In genomic region chrX:29470029-29470428, GRCh38 we compare ENCODE assay signal across 18 cellular contexts.
DNase-seq lines count a peak whose midpoint lies in the region; ATAC-seq and TF ChIP-seq lines count a peak whose summit lies in the region.
"Had no signal": no experiment of that assay in that cellular context is flagged by ENCODE, and none has a peak within 500 bp of the region (broad histone marks: within the 10 kb centered on the region; RNA-seq: fewer than 3 reads in every experiment).

No MANE protein-coding gene starts in this region.

- no peak overlapping the region for H3K23ac ChIP-seq in mesendoderm (ENCODE audit: low read length)

- no peak overlapping the region for H4K5ac ChIP-seq in mesendoderm (ENCODE audit: low read length)

- H2BK15ac ChIP-seq in mesendoderm (replicated peaks; ENCODE audit: low read depth) = no peak overlapping the region

- H3K4me3 ChIP-seq in epithelial cell of esophagus (ENCODE audit: low read length) = no peak overlapping the region
- H3K4me3 ChIP-seq in mesendoderm (ENCODE audit: low read length) = no peak overlapping the region
- H3K4me3 ChIP-seq: esophagus squamous epithelium, GM12878, ovary, testis had no signal

- no CpG with 5 or more reads among the region's 1 CpG for WGBS in mesendoderm (ENCODE audit: extremely low coverage, insufficient coverage, low lambda C conversion rate)

- no peak overlapping the region for H3K56ac ChIP-seq in mesendoderm (ENCODE audit: low read length)

- no peak overlapping the region for H3K4me2 ChIP-seq in mesendoderm (ENCODE audit: low read length)

- no peak overlapping the region for H4K8ac ChIP-seq in mesendoderm (ENCODE audit: low read depth, low read length)

- no peaks in the 10 kb centered on the region for H3K79me2 ChIP-seq in mesendoderm (ENCODE audit: control insufficient read depth, insufficient read depth, low read length)

- H2BK120ac ChIP-seq in mesendoderm (ENCODE audit: low read depth, low read length) = no peak overlapping the region

- no peak overlapping the region for H3K27ac ChIP-seq in mesendoderm (ENCODE audit: low read depth, low read length)
- H3K27ac ChIP-seq: esophagus squamous epithelium, ovary, testis had no signal

- H3K27me3 ChIP-seq in mesendoderm (ENCODE audit: insufficient read depth, low read length, poor library complexity) = no peaks in the 10 kb centered on the region
- H3K27me3 ChIP-seq: esophagus squamous epithelium, ovary, testis had no signal

- no peaks in the 10 kb centered on the region for H3K36me3 ChIP-seq in mesendoderm (ENCODE audit: control insufficient read depth, insufficient read depth, low read length)
- H3K36me3 ChIP-seq: esophagus squamous epithelium, ovary had no signal

- H2AK5ac ChIP-seq in mesendoderm (ENCODE audit: low read length) = no peak overlapping the region

- no peak overlapping the region for H2BK5ac ChIP-seq in mesendoderm (ENCODE audit: low read length)

- TF ChIP-seq CTCF in epithelial cell of esophagus (IDR thresholded peaks at IDR 0.05; ENCODE audit: insufficient read depth, low read depth, low read length, missing control alignments) = no peak

- ATAC-seq in HG03196 (IDR thresholded peaks at IDR 0.05; ENCODE audit: unreplicated experiment) (no peak), GM18520 (IDR thresholded peaks at IDR 0.05; ENCODE audit: unreplicated experiment) (no peak)
- ATAC-seq: GM12878, left ventricle myocardium superior had no signal

- DNase-seq in GM03348 (ENCODE audit: low spot score) (peak; percentile 22), OCI-M1 (lab: John Stamatoyannopoulos, UW) (peak; percentile 86), epithelial cell of esophagus (ENCODE audit: low read depth) (peak; percentile 67), mesendoderm (peak; percentile 18), HT-29 (ENCODE audit: low spot score) (no peak), NCI-H2029 (lab: John Stamatoyannopoulos, UW) (no peak)
- DNase-seq: activated CD4-positive, alpha-beta T cell treated with anti-CD3 and anti-CD28 coated beads, Interleukin-2, amount 50 U/mL, for 4 hours; activated naive CD4-positive, alpha-beta T cell treated with anti-CD3 and anti-CD28 coated beads, Interleukin-2, amount 50 U/mL, for 16 hours; esophagus squamous epithelium; left ventricle myocardium superior; NCI-H1092; NCI-H2171; ovary; SW 1271; testis had no signal

- H3K9ac ChIP-seq in mesendoderm (ENCODE audit: low read length) = no peak overlapping the region

- H3K18ac ChIP-seq in mesendoderm (ENCODE audit: low read length) = no peak overlapping the region

- H3K4ac ChIP-seq in mesendoderm (ENCODE audit: low read depth, low read length) = no peak overlapping the region

- no peaks in the 10 kb centered on the region for H3K79me1 ChIP-seq in mesendoderm (ENCODE audit: low read length)

- no peaks in the 10 kb centered on the region for H3K4me1 ChIP-seq in mesendoderm (ENCODE audit: control insufficient read depth, low read depth, low read length)
- H3K4me1 ChIP-seq: testis had no signal

Comparison
In these comparisons a context has a peak if more than half of its experiments do, and no peak if none do; other contexts are left out.
1. DNase-seq: peak in GM03348 (single experiment), OCI-M1 (single experiment), epithelial cell of esophagus (single experiment) and mesendoderm (single experiment); none in HT-29 (single experiment) and NCI-H2029 (single experiment).